25 cellular contexts compared by ENCODE assay signal in the genomic region with DNA sequence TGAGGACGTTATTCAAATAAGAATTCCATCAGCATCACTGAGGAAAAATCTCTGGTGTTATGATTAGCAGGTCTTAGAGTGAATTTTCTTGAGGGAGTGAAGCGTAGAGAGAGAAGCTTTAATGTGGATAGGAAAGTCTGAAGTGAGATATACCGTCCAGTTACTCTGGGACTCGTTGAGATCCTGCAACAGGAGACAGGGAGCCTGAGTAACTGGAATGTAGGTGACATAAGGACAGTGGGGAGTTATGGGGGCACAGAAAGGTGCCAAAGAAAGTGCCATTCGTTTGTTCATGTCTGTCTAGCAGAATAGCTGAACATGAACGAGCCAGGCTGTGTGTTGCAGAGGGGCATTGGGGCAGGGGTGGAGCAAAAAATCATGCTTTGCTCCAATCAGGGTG.
"Had no signal": no experiment of that assay in that cellular context is flagged by ENCODE, and none has a peak within 500 bp of the region (broad histone marks: within the 10 kb centered on the region; RNA-seq: fewer than 3 reads in every experiment).

No MANE protein-coding gene starts in this region.

- H3K36me3 ChIP-seq: adrenal gland, breast epithelium, MG63 had no signal

- H3K4me3 ChIP-seq: adrenal gland, breast epithelium, MG63, PC-9 had no signal

- H3K4me1 ChIP-seq: adrenal gland, breast epithelium had no signal

- H3K4me3 Mint-ChIP-seq: activated CD4-positive, alpha-beta T cell treated with anti-CD3 and anti-CD28 coated beads for 36 hours; activated CD8-positive, alpha-beta T cell treated with anti-CD3 and anti-CD28 coated beads for 36 hours; activated naive CD4-positive, alpha-beta T cell treated with anti-CD3 and anti-CD28 coated beads, Interleukin-2, amount 10 ng/mL, durations not matched to agents 7 days and 5 days; activated naive CD8-positive, alpha-beta T cell treated with anti-CD3 and anti-CD28 coated beads, Interleukin-2, amount 10 ng/mL, durations not matched to agents 7 days and 5 days; activated T-cell treated with anti-CD3 and anti-CD28 coated beads, Interleukin-2, amount 50 U/mL, for 72 hours; T-cell had no signal

- H3K4me1 Mint-ChIP-seq: activated CD4-positive, alpha-beta T cell treated with anti-CD3 and anti-CD28 coated beads for 36 hours; activated naive CD4-positive, alpha-beta T cell treated with anti-CD3 and anti-CD28 coated beads, Interleukin-2, amount 10 ng/mL, durations not matched to agents 7 days and 5 days; T-cell had no signal

- DNase-seq: activated CD4-positive, alpha-beta T cell treated with anti-CD3 and anti-CD28 coated beads for 36 hours; activated CD8-positive, alpha-beta memory T cell treated with anti-CD3 and anti-CD28 coated beads, Interleukin-2, amount 50 U/mL, for 4 hours; activated CD8-positive, alpha-beta T cell treated with anti-CD3 and anti-CD28 coated beads for 36 hours; activated gamma-delta T cell treated with Interleukin-2 at 50 U/mL for 16 hours; activated naive CD4-positive, alpha-beta T cell treated with anti-CD3 and anti-CD28 coated beads, Interleukin-2, amount 10 ng/mL, durations not matched to agents 7 days and 5 days; activated naive CD8-positive, alpha-beta T cell treated with anti-CD3 and anti-CD28 coated beads, Interleukin-2, amount 10 ng/mL, durations not matched to agents 7 days and 5 days; activated T-cell treated with anti-CD3 and anti-CD28 coated beads, Interleukin-2, amount 50 U/mL, for 72 hours; adrenal gland; anterior cingulate cortex; MG63; MV-4-11; NCI-H1092 treated with DMSO at 0.1 percent for 48 hours; NCI-H1417 treated with DMSO at 0.1 percent for 48 hours; NCI-H1694 treated with DMSO at 0.1 percent for 48 hours; NCI-H2029 treated with DMSO at 0.1 percent for 48 hours; NCI-H345; NCI-H524; PC-9; SIG-M5; T-cell; T-helper 2 cell; T1000 had no signal

- H3K36me3 Mint-ChIP-seq: activated naive CD4-positive, alpha-beta T cell treated with anti-CD3 and anti-CD28 coated beads, Interleukin-2, amount 10 ng/mL, durations not matched to agents 7 days and 5 days; activated naive CD8-positive, alpha-beta T cell treated with anti-CD3 and anti-CD28 coated beads, Interleukin-2, amount 10 ng/mL, durations not matched to agents 7 days and 5 days; T-cell had no signal

- H3K9me3 ChIP-seq: adrenal gland, breast epithelium, MG63 had no signal

- H2AFZ ChIP-seq: PC-9 had no signal

- H3K27ac Mint-ChIP-seq: activated CD4-positive, alpha-beta T cell treated with anti-CD3 and anti-CD28 coated beads for 36 hours; activated CD8-positive, alpha-beta T cell treated with anti-CD3 and anti-CD28 coated beads for 36 hours; activated naive CD4-positive, alpha-beta T cell treated with anti-CD3 and anti-CD28 coated beads, Interleukin-2, amount 10 ng/mL, durations not matched to agents 7 days and 5 days; activated naive CD8-positive, alpha-beta T cell treated with anti-CD3 and anti-CD28 coated beads, Interleukin-2, amount 10 ng/mL, durations not matched to agents 7 days and 5 days; activated T-cell treated with anti-CD3 and anti-CD28 coated beads, Interleukin-2, amount 50 U/mL, for 72 hours; activated T-helper 2 cell treated with anti-CD3 and anti-CD28 coated beads, Interferon-gamma antibody, Interleukin-2, Interleukin-4, amounts not matched to agents 10 μg/mL and 5 μg/mL and 100 μg/mL, durations not matched to agents 14 hours and 24 hours and 36 hours; T-cell had no signal

- H3K9me3 Mint-ChIP-seq: activated CD8-positive, alpha-beta T cell treated with anti-CD3 and anti-CD28 coated beads for 36 hours; activated naive CD4-positive, alpha-beta T cell treated with anti-CD3 and anti-CD28 coated beads, Interleukin-2, amount 10 ng/mL, durations not matched to agents 7 days and 5 days; activated naive CD8-positive, alpha-beta T cell treated with anti-CD3 and anti-CD28 coated beads, Interleukin-2, amount 10 ng/mL, durations not matched to agents 7 days and 5 days; activated T-helper 2 cell treated with anti-CD3 and anti-CD28 coated beads, Interferon-gamma antibody, Interleukin-2, Interleukin-4, amounts not matched to agents 10 μg/mL and 5 μg/mL and 100 μg/mL, durations not matched to agents 14 hours and 24 hours and 36 hours; T-cell had no signal

- H3K27me3 Mint-ChIP-seq: activated CD4-positive, alpha-beta T cell treated with anti-CD3 and anti-CD28 coated beads for 36 hours; activated CD8-positive, alpha-beta T cell treated with anti-CD3 and anti-CD28 coated beads for 36 hours had no signal

- H3K27me3 ChIP-seq: adrenal gland, breast epithelium, MG63 had no signal

- H3K27ac ChIP-seq: adrenal gland, breast epithelium, PC-9, VCaP had no signal

- ATAC-seq: activated CD4-positive, alpha-beta T cell treated with anti-CD3 and anti-CD28 coated beads for 36 hours; activated CD8-positive, alpha-beta T cell treated with anti-CD3 and anti-CD28 coated beads for 36 hours; activated T-cell treated with anti-CD3 and anti-CD28 coated beads, Interleukin-2, amount 50 U/mL, for 72 hours; T-cell had no signal
